Comparison of ENCODE assay signal across 10 cellular contexts in the genomic region with DNA sequence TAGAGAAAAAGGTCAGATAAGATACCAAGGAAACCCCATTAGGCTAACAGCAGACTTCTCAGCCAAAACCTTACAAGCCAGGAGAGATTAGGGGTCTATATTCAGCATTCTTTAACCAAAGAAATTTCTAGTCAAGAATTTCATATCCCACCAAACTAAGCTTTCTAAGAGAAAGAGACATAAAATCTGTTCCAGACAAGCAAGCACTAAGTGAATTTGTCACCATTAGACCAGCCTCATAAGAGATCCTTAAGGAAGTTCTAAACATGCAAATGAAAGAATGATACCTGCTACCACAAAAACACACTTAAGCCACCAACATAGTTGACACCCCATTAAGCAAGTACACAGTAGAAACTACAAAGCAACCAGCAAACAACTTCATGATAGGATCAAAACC.
"Had no signal": no experiment of that assay in that cellular context is flagged by ENCODE, and none has a peak within 500 bp of the region (broad histone marks: within the 10 kb centered on the region; RNA-seq: fewer than 3 reads in every experiment).

No MANE protein-coding gene starts in this region.

- H3K4me3 Mint-ChIP-seq: GM23338, H9, HFFc6 had no signal

- H3K27ac ChIP-seq: GM23248 had no signal

- H3K4me1 ChIP-seq: HAP-1 had no signal

- H3K4me1 Mint-ChIP-seq: GM23338 had no signal

- FAIRE-seq: H1, H54 had no signal

- H3K9ac ChIP-seq: GM23248 had no signal

- ATAC-seq: GM23338 had no signal

- H3K27ac Mint-ChIP-seq: GM23338, H9, HFFc6 had no signal

- H3K4me3 ChIP-seq: GM23248, GM23338, HAP-1 had no signal

- H3K4me2 ChIP-seq: GM23338 had no signal

- DNase-seq: GM23248, GOT3, H7, H9, HCEC 1CT, HFFc6 had no signal

- H3K36me3 ChIP-seq: HAP-1 had no signal

- H2AFZ ChIP-seq: GM23248, GM23338 had no signal

- H3K9me3 ChIP-seq: HAP-1 had no signal
